9 cellular contexts compared by ENCODE assay signal in the genomic region with DNA sequence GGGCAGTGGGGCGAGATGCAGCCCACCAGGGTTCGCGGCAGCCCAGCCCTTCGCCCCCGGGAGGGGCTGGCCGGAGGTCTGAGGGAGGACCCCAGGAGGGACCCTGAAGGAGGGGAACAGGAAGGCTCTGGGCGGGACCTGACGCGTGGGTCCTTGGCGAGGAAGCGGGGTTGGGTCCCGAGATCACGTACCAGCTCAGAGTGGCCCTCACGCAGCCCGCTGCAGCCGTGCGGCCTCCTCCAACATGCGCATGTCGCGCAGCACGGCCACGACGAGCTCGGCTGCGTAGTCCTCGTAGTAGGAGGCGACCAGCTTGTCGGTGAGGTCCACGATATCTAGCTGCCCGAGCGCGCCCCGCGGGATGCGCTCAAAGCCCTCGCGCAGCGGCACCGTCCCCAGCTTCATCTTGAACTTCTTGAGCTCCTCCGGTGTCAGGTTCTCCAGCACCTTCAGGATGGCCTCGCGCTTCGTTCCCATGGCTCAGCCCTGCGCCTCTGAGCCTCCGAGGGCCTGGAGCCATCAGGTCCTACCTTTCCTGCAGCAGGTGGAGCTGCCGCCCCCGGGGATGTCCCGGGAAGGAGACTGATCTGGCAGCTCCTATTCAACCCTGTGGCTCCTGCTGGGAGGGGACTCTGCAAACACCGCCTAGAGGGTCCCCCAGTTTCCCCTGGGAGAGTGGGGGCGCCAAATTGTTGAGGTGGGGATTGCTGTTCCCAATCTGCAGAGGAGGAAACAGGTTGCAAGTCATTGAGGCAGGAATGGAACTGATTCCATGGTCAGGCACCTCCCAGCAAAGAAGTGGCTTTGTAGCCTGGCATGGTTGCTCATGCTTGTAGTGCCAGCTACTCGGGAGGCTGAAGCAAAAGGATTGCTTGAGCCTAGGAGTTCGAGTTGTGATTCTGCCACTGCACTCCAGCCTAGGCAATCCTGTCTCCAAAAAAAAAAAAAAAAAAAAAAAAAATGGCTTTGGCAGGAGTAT. TPM values are rescaled to one million over a fixed set of nuclear protein-coding genes. Genes with fewer than 3 reads are reported as not detected.
DNase-seq lines count a peak whose midpoint lies in the region; ATAC-seq, FAIRE-seq and TF ChIP-seq lines count a peak whose summit lies in the region.
"Had no signal": no experiment of that assay in that cellular context is flagged by ENCODE, and none has a peak within 500 bp of the region (broad histone marks: within the 10 kb centered on the region; RNA-seq: fewer than 3 reads in every experiment).

Gene PYDC1 (minus strand): TSS at position 584 of the 979 bp plus-strand sequence. CDS start 107 bp downstream, at position 477.

- SMC1A ChIA-PET in GM12878 (lab: Charles Lee; ENCODE audit: uncharacterized antibody, unreplicated experiment) = interaction anchor here (1.2 to 1.3 kb wide), 3 partner anchors 13 to 166 kb away, joined by 3 to 4 read pairs (median 3); no protein-coding TSS in a partner anchor

- H2AFZ ChIP-seq in GM12878 (ENCODE audit: control insufficient read depth, low read depth, low read length) = no peak within 1 kb of the TSS

- no peaks in the 10 kb centered on the region for H4K20me1 ChIP-seq in GM12878 (ENCODE audit: control insufficient read depth, insufficient read depth)

- peak within 1 kb of the TSS; percentile 64 for H3K4me2 ChIP-seq in GM12878 (ENCODE audit: control insufficient read depth, insufficient read depth)

- ATAC-seq in GM12878 (peak; percentile 11; the same call in 1 of the 3 replicates), left lung (no peak), HG03095 (IDR thresholded peaks at IDR 0.05; ENCODE audit: unreplicated experiment) (no peak)

- in situ Hi-C loops in GM12878 (cut with MboI) = no loop called here

- TF ChIP-seq POLR2A in GM12878 (IDR thresholded peaks at IDR 0.05; ENCODE audit: low read depth, low read length) = no peak

- no peak within 1 kb of the TSS for H3K27ac ChIP-seq in GM12878 (ENCODE audit: control insufficient read depth, insufficient read depth)
- H3K27ac ChIP-seq in left lung = no peak within 1 kb of the TSS
- H3K27ac ChIP-seq in stomach smooth muscle (ENCODE audit: low read length) = no peak within 1 kb of the TSS

- FAIRE-seq in GM12878 (lab: Jason Lieb, UNC) = no peak

- H3K27me3 Mint-ChIP-seq in T-helper 1 cell treated with Interleukin-12 subunit alpha and Interleukin-12 subunit beta and Interleukin-4 antibody, amounts not matched to agents 30 μg/mL and 1 μg/mL, for 36 hours (ENCODE audit: low read depth) = peaks cover 52% of the 10 kb centered on the region

- peaks cover 14 to 18% of the 10 kb centered on the region in 2 experiments for H3K27me3 ChIP-seq in GM12878 (replicated peaks in 1 of 2; ENCODE audit: control insufficient read depth in 2 of 2, insufficient read depth in 2 of 2, low read length in 1 of 2)
- peaks cover 27 to 81% of the 10 kb centered on the region in 2 donors for H3K27me3 ChIP-seq in left lung
- H3K27me3 ChIP-seq in stomach smooth muscle (ENCODE audit: control insufficient read depth in 1 of 2, insufficient read depth in 2 of 2, low read length in 2 of 2) = peaks cover 44 to 46% of the 10 kb centered on the region in 2 donors

- H3K36me3 Mint-ChIP-seq in T-helper 1 cell treated with Interleukin-12 subunit alpha and Interleukin-12 subunit beta and Interleukin-4 antibody, amounts not matched to agents 30 μg/mL and 1 μg/mL, for 36 hours (ENCODE audit: low read depth) = no peaks in the 10 kb centered on the region

- 7% methylated on average over 46 of the region's 52 CpGs for WGBS in GM12878 (ENCODE audit: insufficient coverage, insufficient replicate concordance, low lambda C conversion rate, missing lambda C conversion rate)

- H3K9ac ChIP-seq in GM12878 (ENCODE audit: control insufficient read depth, insufficient read depth, low read length) (no peak within 1 kb of the TSS), stomach smooth muscle (ENCODE audit: low read length in 2 of 2) (peak within 1 kb of the TSS in 1 of 2 donors; percentile 22)

- intact Hi-C loops in GM12878 (cut with micrococcal nuclease; ENCODE audit: unreplicated experiment) = no loop called here
- intact Hi-C loops in left lung (cut with DNase I) = no loop called here

- H3K4me1 ChIP-seq in GM12878 (ENCODE audit: control insufficient read depth, insufficient read depth, low read length) (peaks cover 14% of the 10 kb centered on the region), left lung (peaks cover 19 to 32% of the 10 kb centered on the region in 2 donors), stomach smooth muscle (ENCODE audit: control insufficient read depth, insufficient read depth, low read length) (peaks cover 28% of the 10 kb centered on the region)

- H3K79me2 ChIP-seq in GM12878 (ENCODE audit: control insufficient read depth, insufficient read depth, low read length) = no peaks in the 10 kb centered on the region

- peaks cover 18% of the 10 kb centered on the region for H3K4me1 Mint-ChIP-seq in T-helper 1 cell treated with Interleukin-12 subunit alpha and Interleukin-12 subunit beta and Interleukin-4 antibody, amounts not matched to agents 30 μg/mL and 1 μg/mL, for 36 hours (ENCODE audit: low read depth)

- no peak for TF ChIP-seq EP300 in GM12878 (IDR thresholded peaks at IDR 0.05; ENCODE audit: borderline replicate concordance in 1 of 2, control insufficient read depth in 1 of 2, low read depth in 2 of 2, low read length in 2 of 2)

- POLR2A ChIA-PET in GM12878 (lab: Charles Lee) = no interaction called here

- H3K9me3 ChIP-seq in GM12878 (replicated peaks; ENCODE audit: control insufficient read depth, insufficient read depth, low read length) (no peaks in the 10 kb centered on the region), left lung (no peaks in the 10 kb centered on the region), stomach smooth muscle (ENCODE audit: control insufficient read depth in 2 of 2, low read length in 2 of 2) (no peaks in the 10 kb centered on the region)

- TF ChIP-seq CTCF in GM12878 (IDR thresholded peaks at IDR 0.05 in 2 of 3, conservative IDR thresholded peaks at IDR 0.05 in 1 of 3; ENCODE audit: control insufficient read depth in 2 of 3, extremely low read depth in 1 of 3, insufficient read depth in 1 of 3, low read depth in 3 of 3, low read length in 3 of 3) (no peak), left lung (IDR thresholded peaks at IDR 0.05) (no peak)

- DNase-seq in T-helper 1 cell (no peak), GM12878 (ENCODE audit: low read depth, low spot score) (no peak), left lung (peak in 1 of 2 donors; percentile 87), AG08396 (ENCODE audit: low spot score) (no peak)
- no peak for DNase-seq in effector CD4-positive, alpha-beta T cell

- peak within 1 kb of the TSS; percentile 82 for H3K4me3 Mint-ChIP-seq in T-helper 1 cell treated with Interleukin-12 subunit alpha and Interleukin-12 subunit beta and Interleukin-4 antibody, amounts not matched to agents 30 μg/mL and 1 μg/mL, for 36 hours

- no peaks in the 10 kb centered on the region for H3K9me3 Mint-ChIP-seq in T-helper 1 cell treated with Interleukin-12 subunit alpha and Interleukin-12 subunit beta and Interleukin-4 antibody, amounts not matched to agents 30 μg/mL and 1 μg/mL, for 36 hours

- no TSS peak for BruUV-seq in GM12878 (replicated peaks; lab: Mats Ljungman, UMichigan)

- RAD21 ChIA-PET in GM12878 (lab: Charles Lee; ENCODE audit: unreplicated experiment) = interaction anchor here (1.0 to 1.4 kb wide), 2 partner anchors 166 to 169 kb away, joined by 3 to 4 read pairs; no protein-coding TSS in a partner anchor

- H3K27ac Mint-ChIP-seq in T-helper 1 cell treated with Interleukin-12 subunit alpha and Interleukin-12 subunit beta and Interleukin-4 antibody, amounts not matched to agents 30 μg/mL and 1 μg/mL, for 36 hours = no peak within 1 kb of the TSS

- TF ChIP-seq RAD21 in GM12878 (IDR thresholded peaks at IDR 0.05; ENCODE audit: insufficient read depth, low read depth, low read length) = no peak

- H3K4me3 ChIP-seq in GM12878 (no peak within 1 kb of the TSS), left lung (peak within 1 kb of the TSS; percentile 3 to 50), stomach smooth muscle (ENCODE audit: low read length in 2 of 2) (peak within 1 kb of the TSS; percentile 58 to 67)

- H3K36me3 ChIP-seq in GM12878 (ENCODE audit: control insufficient read depth in 2 of 2, insufficient read depth in 2 of 2, low read length in 1 of 2) = no peaks in the 10 kb centered on the region
- H3K36me3 ChIP-seq in left lung = no peaks in the 10 kb centered on the region
- no peaks in the 10 kb centered on the region for H3K36me3 ChIP-seq in stomach smooth muscle (ENCODE audit: control insufficient read depth in 2 of 2, insufficient read depth in 2 of 2, low read length in 2 of 2)

- CTCF ChIA-PET in GM12878 (lab: Yijun Ruan, JAX) = interaction anchor here (0.7 to 0.8 kb wide), 2 partner anchors 37 to 72 kb away, joined by 3 to 4 read pairs; partner anchors contain the start of gene FUS

TF ChIP-seq in GM12878, 131 proteins besides CTCF, POLR2A, EP300 and RAD21 (continues in another document):
- TF ChIP-seq TBL1XR1 (IDR thresholded peaks at IDR 0.05; ENCODE audit: low read depth, low read length) (no peak), KAT2A (conservative IDR thresholded peaks at IDR 0.05; ENCODE audit: control insufficient read depth, low read depth, low read length) (no peak), POLR2AphosphoS2 (IDR thresholded peaks at IDR 0.05; ENCODE audit: low read depth, low read length) (no peak), IKZF1 (conservative IDR thresholded peaks at IDR 0.05) (no peak), PAX8 (IDR thresholded peaks at IDR 0.05) (no peak), KDM1A (IDR thresholded peaks at IDR 0.05; ENCODE audit: borderline replicate concordance) (no peak), NFIC (IDR thresholded peaks at IDR 0.05; ENCODE audit: low read depth, low read length) (no peak), POU2F2 (IDR thresholded peaks at IDR 0.05; ENCODE audit: borderline replicate concordance, low read depth, low read length) (no peak)

RNA-seq across cellular contexts. Expression of gene PYDC1, which starts in this region (rescaled TPM):
- total RNA-seq in GM12878 (2013; cell fraction: nucleolus; rRNA removed) = not detected in 2 replicates
- total RNA-seq in GM12878 (2014; rRNA removed) (not detected in 2 replicates), GM12878 (2014; rRNA removed; fragmentation: Illumina TruSeq; extraction: Trizol) (not detected in 2 replicates), GM12878 (2021) (not detected in 2 replicates), left lung (not detected)
- polyA plus RNA-seq in GM12878 (2011; ENCODE audit: low read depth) = not detected
- polyA plus RNA-seq in GM12878 (2011; rRNA removed) (not detected in 2 replicates), GM12878 (2014; fragmentation: Illumina TruSeq; extraction: Trizol) (not detected in 2 replicates), GM12878 (2014; fragmentation: Nextera tagmentation; extraction: Ambion mirVana) (not detected), GM12878 (2014; rRNA removed) (not detected in 2 replicates), GM12878 (2016; fragmentation: Nextera tagmentation; extraction: Ambion mirVana) (not detected)
- polyA plus RNA-seq in GM12878 (2011; cell fraction: cytosol; rRNA removed) = not detected in 2 replicates
- not detected in 2 replicates for polyA plus RNA-seq in GM12878 (2011; cell fraction: nucleus; rRNA removed)
- not detected in 2 replicates for polyA plus RNA-seq in GM12878 (2012)
- not detected in 2 replicates for polyA minus RNA-seq in GM12878 (2011; rRNA and poly(A)+ RNA removed)
- polyA minus RNA-seq in GM12878 (2011; cell fraction: cytosol; rRNA and poly(A)+ RNA removed) = not detected in 2 replicates
- not detected in 2 replicates for polyA minus RNA-seq in GM12878 (2011; cell fraction: nucleus; rRNA and poly(A)+ RNA removed)
- total RNA-seq: subcutaneous adipose tissue had no signal

Comparison
In these comparisons a context has a peak if more than half of its experiments do, and no peak if none do; other contexts are left out.
1. Peak in ATAC-seq and H3K4me2 ChIP-seq in GM12878; RNA of the gene not detected or under 1 TPM.